ENCODE assay signal across 15 cellular contexts in genomic region chr3:31250116-31250813, GRCh38.
A peak's percentile ranks its signal among the peaks of the same experiment; 100 is the strongest.
DNase-seq lines count a peak whose midpoint lies in the region; TF ChIP-seq lines count a peak whose summit lies in the region.
"Had no signal": no experiment of that assay in that cellular context is flagged by ENCODE, and none has a peak within 500 bp of the region (broad histone marks: within the 10 kb centered on the region; RNA-seq: fewer than 3 reads in every experiment).

No MANE protein-coding gene starts in this region.

- H3K79me2 ChIP-seq in osteoblast (ENCODE audit: insufficient read depth, low read length): no peaks in the 10 kb centered on the region

- H3K9ac ChIP-seq in adipocyte (ENCODE audit: low read length): no peak overlapping the region

- H3K4me3 ChIP-seq in adipocyte (ENCODE audit: low read length): no peak overlapping the region
- no peak overlapping the region for H3K4me3 ChIP-seq in osteoblast (ENCODE audit: insufficient read depth, low read length)
- H3K4me3 ChIP-seq: gastroesophageal sphincter had no signal

- H3K27ac ChIP-seq in osteoblast (ENCODE audit: low read depth, low read length) (no peak overlapping the region), caudate nucleus (ENCODE audit: low read depth, low read length) (no peak overlapping the region)
- H3K27ac ChIP-seq: gastroesophageal sphincter had no signal

- H3K9me3 Mint-ChIP-seq in activated naive CD4-positive, alpha-beta T cell treated with anti-CD3 and anti-CD28 coated beads, Interleukin-2, amount 10 ng/mL, durations not matched to agents 7 days and 5 days: peaks cover 25% of the 10 kb centered on the region
- H3K9me3 Mint-ChIP-seq: T-cell had no signal

- peaks cover 21% of the 10 kb centered on the region for H3K36me3 Mint-ChIP-seq in activated naive CD4-positive, alpha-beta T cell treated with anti-CD3 and anti-CD28 coated beads, Interleukin-2, amount 10 ng/mL, durations not matched to agents 7 days and 5 days
- H3K36me3 Mint-ChIP-seq: T-cell had no signal

- CTCF ChIA-PET in activated naive CD4-positive, alpha-beta T cell treated with anti-CD3 and anti-CD28 coated beads, Interleukin-2, amount 10 ng/mL, durations not matched to agents 7 days and 5 days (lab: Charles Lee): no interaction called here

- H3K9me3 ChIP-seq in adipocyte (ENCODE audit: control insufficient read depth, low read length) (peaks cover 12% of the 10 kb centered on the region), osteoblast (ENCODE audit: low read depth, low read length) (peaks cover 6% of the 10 kb centered on the region)
- H3K9me3 ChIP-seq: gastroesophageal sphincter had no signal

- H3K36me3 ChIP-seq in adipocyte (ENCODE audit: control insufficient read depth, insufficient read depth, low read length, severe bottlenecking): no peaks in the 10 kb centered on the region
- H3K36me3 ChIP-seq in osteoblast (ENCODE audit: insufficient read depth, low read length): no peaks in the 10 kb centered on the region
- H3K36me3 ChIP-seq: gastroesophageal sphincter had no signal

- H3K27me3 ChIP-seq in adipocyte (replicated peaks; ENCODE audit: control insufficient read depth, insufficient read depth, low read length): no peaks in the 10 kb centered on the region
- H3K27me3 ChIP-seq in osteoblast (ENCODE audit: insufficient read depth, low read length): no peaks in the 10 kb centered on the region
- H3K27me3 ChIP-seq: gastroesophageal sphincter had no signal

- peaks cover 4% of the 10 kb centered on the region for H3K27me3 Mint-ChIP-seq in activated naive CD4-positive, alpha-beta T cell treated with anti-CD3 and anti-CD28 coated beads, Interleukin-2, amount 10 ng/mL, durations not matched to agents 7 days and 5 days
- H3K27me3 Mint-ChIP-seq: T-cell had no signal

- H3K4me3 Mint-ChIP-seq in activated naive CD4-positive, alpha-beta T cell treated with anti-CD3 and anti-CD28 coated beads, Interleukin-2, amount 10 ng/mL, durations not matched to agents 7 days and 5 days: no peak overlapping the region
- H3K4me3 Mint-ChIP-seq: T-cell had no signal

- H3K4me1 ChIP-seq in adipocyte (ENCODE audit: control insufficient read depth, insufficient read depth, low read length) (no peaks in the 10 kb centered on the region), osteoblast (ENCODE audit: insufficient read depth, low read length) (peaks cover 3% of the 10 kb centered on the region)
- H3K4me1 ChIP-seq: gastroesophageal sphincter had no signal

- no peak overlapping the region for H2AFZ ChIP-seq in osteoblast (ENCODE audit: low read length)

- peak overlapping the region; percentile 21 for H3K27ac Mint-ChIP-seq in activated naive CD4-positive, alpha-beta T cell treated with anti-CD3 and anti-CD28 coated beads, Interleukin-2, amount 10 ng/mL, durations not matched to agents 7 days and 5 days
- H3K27ac Mint-ChIP-seq: T-cell had no signal

- no peak overlapping the region for H3K4me2 ChIP-seq in osteoblast (ENCODE audit: insufficient read depth, low read length)

- H4K20me1 ChIP-seq in osteoblast (ENCODE audit: insufficient read depth, low read length): no peaks in the 10 kb centered on the region

- TF ChIP-seq CTCF in osteoblast (IDR thresholded peaks at IDR 0.05; ENCODE audit: extremely low read depth, low read depth, low read length): no peak

- no peak for DNase-seq in activated naive CD4-positive, alpha-beta T cell treated with anti-CD3 and anti-CD28 coated beads, Interleukin-2, amount 10 ng/mL, durations not matched to agents 7 days and 5 days
- no peak for DNase-seq in activated naive CD4-positive, alpha-beta T cell (lab: John Stamatoyannopoulos, UW)
- DNase-seq in NCI-H226 (peak; percentile 77), adipocyte (ENCODE audit: low read depth) (peak; percentile 2), osteoblast (ENCODE audit: insufficient read length, low spot score, missing footprints) (peak; percentile 71), caudate nucleus (lab: John Stamatoyannopoulos, UW) (no peak), activated gamma-delta T cell (lab: John Stamatoyannopoulos, UW) (no peak)
- DNase-seq in effector CD8-positive, alpha-beta T cell (lab: John Stamatoyannopoulos, UW): no peak
- DNase-seq: aorta; kidney; NCI-H345; retina; stimulated activated CD4-positive, alpha-beta T cell treated with anti-CD3 and anti-CD28 coated beads, Interleukin-2, amount 100 ng/mL, for 48 hours; T-cell had no signal

- peaks cover 54% of the 10 kb centered on the region for H3K4me1 Mint-ChIP-seq in activated naive CD4-positive, alpha-beta T cell treated with anti-CD3 and anti-CD28 coated beads, Interleukin-2, amount 10 ng/mL, durations not matched to agents 7 days and 5 days

Comparison
In these comparisons a context has a peak if more than half of its experiments do, and no peak if none do; other contexts are left out.
1. DNase-seq: peak in NCI-H226 (single experiment), adipocyte (single experiment) and osteoblast (single experiment); none in activated naive CD4-positive, alpha-beta T cell treated with anti-CD3 and anti-CD28 coated beads, Interleukin-2, amount 10 ng/mL, durations not matched to agents 7 days and 5 days (single experiment), activated naive CD4-positive, alpha-beta T cell (0 of 4), caudate nucleus (0 of 61), activated gamma-delta T cell (single experiment) and effector CD8-positive, alpha-beta T cell (single experiment).